In genomic region chr1:1199961-1200875, GRCh38 we compare ENCODE assay signal across 11 cellular contexts. TPM values are rescaled to one million over a fixed set of nuclear protein-coding genes. Genes with fewer than 3 reads are reported as not detected.
DNase-seq lines count a peak whose midpoint lies in the region; ATAC-seq and TF ChIP-seq lines count a peak whose summit lies in the region.
"Had no signal": no experiment of that assay in that cellular context is flagged by ENCODE, and none has a peak within 500 bp of the region (broad histone marks: within the 10 kb centered on the region; RNA-seq: fewer than 3 reads in every experiment).

No MANE protein-coding gene starts in this region.

- H3K14ac ChIP-seq in IMR-90 (replicated peaks; ENCODE audit: low read depth, low read length), result no peak overlapping the region

- CTCF ChIA-PET in CD4-positive, alpha-beta T cell (lab: Charles Lee), result no interaction called here
- CTCF ChIA-PET in IMR-90 (lab: Yijun Ruan, JAX), result no interaction called here

- H3K36me3 ChIP-seq in IMR-90 (ENCODE audit: control insufficient read depth, insufficient read depth, low read length) (no peaks in the 10 kb centered on the region), neural cell (ENCODE audit: insufficient read depth, low read length) (no peaks in the 10 kb centered on the region)

- no peaks in the 10 kb centered on the region for H3K4me1 ChIP-seq in IMR-90 (ENCODE audit: control insufficient read depth, insufficient read depth, low read length)

- H3K9me3 Mint-ChIP-seq in CD4-positive, alpha-beta T cell, result no peaks in the 10 kb centered on the region
- peaks cover 1% of the 10 kb centered on the region for H3K9me3 Mint-ChIP-seq in chondrocyte (ENCODE audit: low read depth)

- no peak overlapping the region for H4K91ac ChIP-seq in IMR-90 (ENCODE audit: insufficient read depth, low read depth, low read length)

- no peaks in the 10 kb centered on the region for H3K79me2 ChIP-seq in neural cell (replicated peaks; ENCODE audit: insufficient read depth, low read length)

- H3K18ac ChIP-seq in IMR-90 (ENCODE audit: low read depth, low read length), result no peak overlapping the region

- no peaks in the 10 kb centered on the region for H3K27me3 Mint-ChIP-seq in CD4-positive, alpha-beta T cell
- H3K27me3 Mint-ChIP-seq in chondrocyte (ENCODE audit: low read depth), result no peaks in the 10 kb centered on the region

- H3K9me1 ChIP-seq in IMR-90 (ENCODE audit: insufficient read depth, low read length), result no peaks in the 10 kb centered on the region

- peak overlapping the region; percentile 61 for H3K4ac ChIP-seq in IMR-90 (ENCODE audit: low read depth, low read length)

- peak in 2 of 10 experiments; percentile 0 to 5 for DNase-seq in CD4-positive, alpha-beta T cell
- DNase-seq in IMR-90 (no peak), chondrocyte (ENCODE audit: low spot score) (peak; percentile 73), ecto neural progenitor cell (ENCODE audit: low spot score) (no peak), NCI-H2171 (lab: John Stamatoyannopoulos, UW) (no peak), OCI-M2 (lab: John Stamatoyannopoulos, UW; ENCODE audit: unreplicated experiment) (no peak)
- DNase-seq: DND-41, NCI-H2029 had no signal

- no peak for TF ChIP-seq POLR2A in IMR-90 (IDR thresholded peaks at IDR 0.05; ENCODE audit: low read depth, low read length)

- H3K79me1 ChIP-seq in IMR-90 (ENCODE audit: low read depth in 1 of 2, low read length in 2 of 2), result no peaks in the 10 kb centered on the region

- H2BK20ac ChIP-seq in IMR-90 (ENCODE audit: low read depth, low read length), result no peak overlapping the region

- H3K9ac ChIP-seq in IMR-90 (ENCODE audit: low read depth, low read length) (no peak overlapping the region), neural cell (ENCODE audit: low read length) (peak overlapping the region; percentile 38)

- H2BK5ac ChIP-seq in IMR-90 (ENCODE audit: low read depth, low read length, poor library complexity, severe bottlenecking), result no peak overlapping the region

- H3K56ac ChIP-seq in IMR-90 (ENCODE audit: extremely low read depth, insufficient read depth, low read length), result no peak overlapping the region

- no peaks in the 10 kb centered on the region for H3K27me3 ChIP-seq in CD4-positive, alpha-beta T cell (ENCODE audit: control insufficient read depth, insufficient read depth, low read length)
- H3K27me3 ChIP-seq in IMR-90 (ENCODE audit: control insufficient read depth, insufficient read depth, low read length) (no peaks in the 10 kb centered on the region; the same call in 1 of the 2 replicates), neural cell (ENCODE audit: insufficient read depth, low read depth, low read length) (peaks cover 7% of the 10 kb centered on the region)

- H3K4me3 ChIP-seq in IMR-90 (ENCODE audit: insufficient read depth, low read depth, low read length) (no peak overlapping the region), neural cell (ENCODE audit: low read length) (peak overlapping the region; percentile 56)

- no peaks in the 10 kb centered on the region for H3K9me2 ChIP-seq in neural cell (ENCODE audit: insufficient read depth, low read length)

- H3K36me3 Mint-ChIP-seq in CD4-positive, alpha-beta T cell (ENCODE audit: low read depth), result no peaks in the 10 kb centered on the region
- no peaks in the 10 kb centered on the region for H3K36me3 Mint-ChIP-seq in chondrocyte (ENCODE audit: low read depth)

- no peaks in the 10 kb centered on the region for H3F3A ChIP-seq in neural cell (ENCODE audit: insufficient read depth, low read length, poor library complexity, severe bottlenecking)

- H2AFZ ChIP-seq in IMR-90 (replicated peaks; ENCODE audit: low read length, poor library complexity) (no peak overlapping the region), neural cell (ENCODE audit: low read depth, low read length) (no peak overlapping the region)

- no peak for ATAC-seq in CD4-positive, alpha-beta T cell (ENCODE audit: poor library complexity)
- ATAC-seq in IMR-90 (ENCODE audit: low read depth) (no peak), GM21423 (IDR thresholded peaks at IDR 0.05; ENCODE audit: unreplicated experiment) (no peak)

- H3K4me1 Mint-ChIP-seq in CD4-positive, alpha-beta T cell (ENCODE audit: low read depth), result peaks cover 3% of the 10 kb centered on the region
- no peaks in the 10 kb centered on the region for H3K4me1 Mint-ChIP-seq in chondrocyte (ENCODE audit: low read depth)

- no peak overlapping the region for H2AK9ac ChIP-seq in IMR-90 (replicated peaks; ENCODE audit: low read depth, low read length, poor library complexity)

- H4K20me1 ChIP-seq in IMR-90 (ENCODE audit: insufficient read depth, low read length), result no peaks in the 10 kb centered on the region
- H4K20me1 ChIP-seq in neural cell (ENCODE audit: insufficient read depth), result no peaks in the 10 kb centered on the region

- peak overlapping the region; percentile 68 for H3K4me3 Mint-ChIP-seq in CD4-positive, alpha-beta T cell
- H3K4me3 Mint-ChIP-seq in chondrocyte (ENCODE audit: unreplicated experiment), result peak overlapping the region; percentile 33

- TF ChIP-seq RAD21 in IMR-90 (IDR thresholded peaks at IDR 0.05; ENCODE audit: low read length), result no peak
- TF ChIP-seq RAD21 in neural cell (conservative IDR thresholded peaks at IDR 0.05), result no peak

- intact Hi-C loops in CD4-positive, alpha-beta T cell (cut with DNase I, micrococcal nuclease), result no loop called here
- intact Hi-C loops in IMR-90 (cut with micrococcal nuclease), result no loop called here

- H2BK120ac ChIP-seq in IMR-90 (ENCODE audit: low read depth, low read length), result no peak overlapping the region

- no peak overlapping the region for H3K4me2 ChIP-seq in IMR-90 (ENCODE audit: low read depth, low read length)
- no peak overlapping the region for H3K4me2 ChIP-seq in neural cell (ENCODE audit: low read length)

- WGBS in IMR-90 (ENCODE audit: extremely low coverage in 2 of 2, insufficient read length in 1 of 2), 2 experiments, result 87% methylated on average over 7 of the region's 31 CpGs; no CpG with 5 or more reads in 1 of the 2 experiments

- no peak overlapping the region for H3K23ac ChIP-seq in IMR-90 (ENCODE audit: low read depth, low read length)

- no peak overlapping the region for H2BK15ac ChIP-seq in IMR-90 (ENCODE audit: low read depth, low read length)

- H4K8ac ChIP-seq in IMR-90 (ENCODE audit: low read depth in 2 of 2, low read length in 2 of 2), result 0 out of 4 replicates have a peak overlapping the region, but pooled peaks of 1 of the 2 experiments have one; percentile 64

- H3K27ac Mint-ChIP-seq in CD4-positive, alpha-beta T cell, result peak overlapping the region; percentile 58
- no peak overlapping the region for H3K27ac Mint-ChIP-seq in chondrocyte (ENCODE audit: unreplicated experiment)

- H2AK5ac ChIP-seq in IMR-90 (ENCODE audit: low read depth, low read length), result peak overlapping the region; percentile 28; the same call in 1 of the 2 replicates

- POLR2A ChIA-PET in CD4-positive, alpha-beta T cell (lab: Charles Lee), result interaction anchor here (0.6 kb wide), 1 partner anchor 63 kb away, joined by 3 read pairs; no protein-coding TSS in a partner anchor
- POLR2A ChIA-PET in IMR-90 (lab: Charles Lee; ENCODE audit: unreplicated experiment), result no interaction called here

- H3K9me3 ChIP-seq in CD4-positive, alpha-beta T cell (ENCODE audit: control insufficient read depth, low read length), result no peaks in the 10 kb centered on the region
- peaks cover 2% of the 10 kb centered on the region; the same call in 1 of the 2 replicates for H3K9me3 ChIP-seq in IMR-90 (ENCODE audit: control insufficient read depth, insufficient read depth, low read length)
- no peaks in the 10 kb centered on the region for H3K9me3 ChIP-seq in neural cell (ENCODE audit: low read length)

- TF ChIP-seq EP300 in neural cell (conservative IDR thresholded peaks at IDR 0.05; ENCODE audit: poor library complexity, severe bottlenecking), result no peak

- no peak for TF ChIP-seq CTCF in CD4-positive, alpha-beta T cell (IDR thresholded peaks at IDR 0.05)
- no peak for TF ChIP-seq CTCF in IMR-90 (conservative IDR thresholded peaks at IDR 0.05; ENCODE audit: low read depth, low read length)
- no peak for TF ChIP-seq CTCF in chondrocyte (IDR thresholded peaks at IDR 0.05)
- no peak for TF ChIP-seq CTCF in neural cell (IDR thresholded peaks at IDR 0.05; ENCODE audit: poor library complexity, severe bottlenecking)

- BruUV-seq in IMR-90 (replicated peaks; lab: Mats Ljungman, UMichigan), result no TSS peak

- dilution Hi-C loops in IMR-90 (cut with HindIII; ENCODE audit: low sequenced_read_pairs, unreplicated experiment), result no loop called here

- in situ Hi-C loops in IMR-90 (cut with MboI; ENCODE audit: low sequenced_read_pairs), result no loop called here

- H3K27ac ChIP-seq in CD4-positive, alpha-beta T cell (ENCODE audit: low read depth, low read length), result no peak overlapping the region
- H3K27ac ChIP-seq in IMR-90 (ENCODE audit: insufficient read depth, low read length) (no peak overlapping the region; the same call in 1 of the 2 replicates), neural cell (ENCODE audit: low read length) (no peak overlapping the region)

- no peak overlapping the region for H4K5ac ChIP-seq in IMR-90 (ENCODE audit: low read depth, low read length)

RNA-seq across cellular contexts. Expression of gene TNFRSF18, which starts 6.2 kb away (rescaled TPM):
- total RNA-seq in CD4-positive, alpha-beta T cell, result 10 to 100 TPM; 14.8 to 17.8 TPM
- total RNA-seq in IMR-90 (2012; rRNA removed) (0.18 TPM in 1 of 2 replicates, not detected in the other), chondrocyte (not detected in 3 replicates)
- polyA plus RNA-seq in IMR-90 (2012; rRNA removed) (1.0 and 1.2 TPM in 2 replicates), neural cell (not detected in 2 replicates)
- polyA plus RNA-seq in IMR-90 (2012; cell fraction: cytosol; rRNA removed), result 0.23 and 0.65 TPM in 2 replicates
- polyA plus RNA-seq in IMR-90 (2012; cell fraction: nucleus; rRNA removed; ENCODE audit: low replicate concordance), result 4.4 and 10.1 TPM in 2 replicates
- not detected in 2 replicates for polyA minus RNA-seq in neural cell
- total RNA-seq: urinary bladder had no signal

RNA-seq across cellular contexts. Expression of gene TNFRSF4, which starts 13.7 kb away (rescaled TPM):
- 10 to 100 TPM; 27.6 to 28.6 TPM for total RNA-seq in CD4-positive, alpha-beta T cell
- not detected in 2 replicates for total RNA-seq in IMR-90 (2012; rRNA removed)
- 0.15 and 0.44 TPM in 2 replicates for polyA plus RNA-seq in IMR-90 (2012; rRNA removed)
- 0.23 and 0.40 TPM in 2 replicates for polyA plus RNA-seq in IMR-90 (2012; cell fraction: cytosol; rRNA removed)
- polyA plus RNA-seq in IMR-90 (2012; cell fraction: nucleus; rRNA removed; ENCODE audit: low replicate concordance), result 0.63 and 1.3 TPM in 2 replicates
- total RNA-seq in chondrocyte, result 0.24 to 0.59 TPM in 2 of 3 replicates, not detected in the other
- polyA plus RNA-seq in neural cell, result 0.66 TPM in 1 of 2 replicates, not detected in the other
- not detected in 2 replicates for polyA minus RNA-seq in neural cell

RNA-seq across cellular contexts. Expression of gene TTLL10, which starts 26.5 kb away (rescaled TPM):
- total RNA-seq in CD4-positive, alpha-beta T cell, result under 1 TPM; 0.11 to 0.59 TPM
- not detected in 2 replicates for total RNA-seq in IMR-90 (2012; rRNA removed)
- not detected in 2 replicates for polyA plus RNA-seq in IMR-90 (2012; rRNA removed)
- polyA plus RNA-seq in IMR-90 (2012; cell fraction: cytosol; rRNA removed), result not detected in 2 replicates
- polyA plus RNA-seq in IMR-90 (2012; cell fraction: nucleus; rRNA removed; ENCODE audit: low replicate concordance), result not detected in 2 replicates
- total RNA-seq in chondrocyte, result not detected in 3 replicates
- polyA plus RNA-seq in neural cell, result not detected in 2 replicates
- not detected in 2 replicates for polyA minus RNA-seq in neural cell
- total RNA-seq: urinary bladder had no signal

RNA-seq across cellular contexts. Expression of gene SDF4, which starts 31.6 kb away (rescaled TPM):
- total RNA-seq in CD4-positive, alpha-beta T cell, result 10 to 100 TPM; 66.3 to 71.0 TPM
- 57.0 and 69.4 TPM in 2 replicates for total RNA-seq in IMR-90 (2012; rRNA removed)
- polyA plus RNA-seq in IMR-90 (2012; rRNA removed), result 250 and 252 TPM in 2 replicates
- polyA plus RNA-seq in IMR-90 (2012; cell fraction: cytosol; rRNA removed), result 292 and 384 TPM in 2 replicates
- 224 and 287 TPM in 2 replicates for polyA plus RNA-seq in IMR-90 (2012; cell fraction: nucleus; rRNA removed; ENCODE audit: low replicate concordance)
- total RNA-seq in chondrocyte, result 164 to 191 TPM (median 165 TPM) in 3 replicates
- 91.2 and 114 TPM in 2 replicates for polyA plus RNA-seq in neural cell
- 33.8 and 39.7 TPM in 2 replicates for polyA minus RNA-seq in neural cell

RNA-seq across cellular contexts. Expression of gene B3GALT6, which starts 31.8 kb away (rescaled TPM):
- total RNA-seq in CD4-positive, alpha-beta T cell, result 1 to 10 TPM; 4.9 to 5.1 TPM
- total RNA-seq in IMR-90 (2012; rRNA removed) (12.2 and 18.3 TPM in 2 replicates), chondrocyte (37.4 to 39.6 TPM (median 39.6 TPM) in 3 replicates)
- polyA plus RNA-seq in IMR-90 (2012; rRNA removed) (23.0 and 29.2 TPM in 2 replicates), neural cell (46.5 and 52.6 TPM in 2 replicates)
- polyA plus RNA-seq in IMR-90 (2012; cell fraction: cytosol; rRNA removed), result 24.3 and 37.0 TPM in 2 replicates
- polyA plus RNA-seq in IMR-90 (2012; cell fraction: nucleus; rRNA removed; ENCODE audit: low replicate concordance), result 10.2 and 16.5 TPM in 2 replicates
- polyA minus RNA-seq in neural cell, result 48.3 and 59.4 TPM in 2 replicates

Comparison
In these comparisons a context has a peak if more than half of its experiments do, and no peak if none do; other contexts are left out.
1. RNA of gene TNFRSF18, which starts 6.2 kb away (total RNA-seq): 14.8 to 17.8 TPM in CD4-positive, alpha-beta T cell; 0.18 TPM in IMR-90 and not detected in chondrocyte; every median in the first group is over 10 times any median in the second.
2. RNA of gene TNFRSF4, which starts 13.7 kb away (total RNA-seq): 27.6 to 28.6 TPM in CD4-positive, alpha-beta T cell; 0.24 to 0.59 TPM in chondrocyte and not detected in IMR-90; every median in the first group is over 10 times any median in the second.